Comparison of ENCODE assay signal across 8 cellular contexts in genomic region chr11:67847896-67848875, GRCh38.
DNase-seq lines count a peak whose midpoint lies in the region; ATAC-seq, FAIRE-seq and TF ChIP-seq lines count a peak whose summit lies in the region.
"Not testable (repeated sequence)": the region's sequence is repeated elsewhere in the genome, so short reads cannot be mapped to it uniquely, and the experiment has no call there.

No MANE protein-coding gene starts in this region.

- H3K27me3 Mint-ChIP-seq in WTC11 (ENCODE audit: low read depth); neural progenitor cell (ENCODE audit: insufficient read depth, low read depth): not testable (repeated sequence)

- H3K23ac ChIP-seq in H1 (ENCODE audit: insufficient read length), result not testable (repeated sequence)

- H4K5ac ChIP-seq in H1 (ENCODE audit: insufficient read length, low read depth, low read length), result not testable (repeated sequence)

- H2BK12ac ChIP-seq in H1 (ENCODE audit: low read depth, low read length), result not testable (repeated sequence)

- TF ChIP-seq POLR2A in HCT116 (IDR thresholded peaks at IDR 0.05; ENCODE audit: borderline replicate concordance, extremely low read depth, insufficient read depth, insufficient read length); H1 (IDR thresholded peaks at IDR 0.05; ENCODE audit: control extremely low read depth in 1 of 2, low read depth in 2 of 2, low read length in 2 of 2); vagina (IDR thresholded peaks at IDR 0.05): not testable (repeated sequence)

- H2BK5ac ChIP-seq in H1 (ENCODE audit: low read depth, low read length), result not testable (repeated sequence)

- 77% methylated on average over 24 of the region's 25 CpGs; no CpG with 5 or more reads in 1 of the 2 experiments for WGBS in H1 (ENCODE audit: extremely low coverage in 1 of 2, insufficient coverage in 1 of 2, insufficient read length in 1 of 2, insufficient replicate concordance in 2 of 2, low coverage in 1 of 2, low lambda C conversion rate in 2 of 2, missing lambda C conversion rate in 1 of 2), 2 experiments

- H4K8ac ChIP-seq in H1 (ENCODE audit: extremely low read depth, insufficient read depth, low read length), result not testable (repeated sequence)

- H3F3A ChIP-seq in neural progenitor cell (ENCODE audit: low read depth), result not testable (repeated sequence)

- TF ChIP-seq RAD21 in HCT116 (IDR thresholded peaks at IDR 0.05; ENCODE audit: low read depth), result peak; percentile 31; the same call in 1 of the 2 replicates
- peak; percentile 38 to 42 for TF ChIP-seq RAD21 in H1 (IDR thresholded peaks at IDR 0.05 in 1 of 2, conservative IDR thresholded peaks at IDR 0.05 in 1 of 2; ENCODE audit: low read depth in 2 of 2, low read length in 2 of 2)

- not testable (repeated sequence) for H2BK20ac ChIP-seq in H1 (ENCODE audit: low read length)

- not testable (repeated sequence) for H2BK120ac ChIP-seq in H1 (replicated peaks; ENCODE audit: low read depth, low read length)

- BruUV-seq in HCT116 (replicated peaks; lab: Mats Ljungman, UMichigan), result not testable (repeated sequence)

- H3K18ac ChIP-seq in H1 (ENCODE audit: extremely low read depth, low read length), result not testable (repeated sequence)

- not testable (repeated sequence) for H3K79me2 ChIP-seq in HCT116 (ENCODE audit: insufficient read depth, low read length); H1 (ENCODE audit: control insufficient read depth in 1 of 2, insufficient read depth in 2 of 2, low read length in 2 of 2); neural progenitor cell (ENCODE audit: low read depth)

- POLR2A ChIA-PET in HCT116 (lab: Charles Lee); WTC11 (lab: Charles Lee); H1 (lab: Charles Lee; ENCODE audit: partially characterized antibody): not testable (repeated sequence)

- H3K56ac ChIP-seq in H1 (replicated peaks; ENCODE audit: insufficient read length, low read depth, low read length), result not testable (repeated sequence)

- H3K4ac ChIP-seq in H1 (replicated peaks; ENCODE audit: insufficient read length, low read depth, low read length), result not testable (repeated sequence)

- H3K14ac ChIP-seq in H1 (ENCODE audit: insufficient read length), result not testable (repeated sequence)

- H3K9me2 ChIP-seq in HCT116 (ENCODE audit: insufficient read depth), result not testable (repeated sequence)

- not testable (repeated sequence) for H3K27ac Mint-ChIP-seq in WTC11, neural progenitor cell

- not testable (repeated sequence) for ATAC-seq in HCT116, WTC11

- H3K4me3 ChIP-seq in HCT116 (replicated peaks in 1 of 2; ENCODE audit: low read depth in 1 of 2, low read length in 2 of 2); H1 (ENCODE audit: extremely low read depth in 1 of 4, insufficient read depth in 2 of 4, low read depth in 3 of 4, low read length in 4 of 4); neural progenitor cell: not testable (repeated sequence)
- H3K4me3 ChIP-seq in vagina, result peak overlapping the region in 1 of 2 donors; percentile 34

- CTCF ChIA-PET in HCT116 (lab: Charles Lee) (interaction anchor here (1.0 kb wide), 1 partner anchor 107 kb away, joined by 3 read pairs; no protein-coding TSS in a partner anchor), WTC11 (lab: Charles Lee) (interaction anchor here (0.8 to 2.6 kb wide), 7 partner anchors 23 to 148 kb away, joined by 3 to 12 read pairs (median 3); no protein-coding TSS in a partner anchor), H1 (lab: Charles Lee; ENCODE audit: partially characterized antibody) (interaction anchor here (0.6 to 1.0 kb wide), 4 partner anchors 26 to 157 kb away, joined by 3 read pairs; no protein-coding TSS in a partner anchor)

- not testable (repeated sequence) for H3K4me1 ChIP-seq in HCT116 (ENCODE audit: control insufficient read depth in 1 of 2, insufficient read depth in 2 of 2, low read length in 2 of 2); H1 (replicated peaks in 1 of 4; ENCODE audit: control insufficient read depth in 3 of 4, insufficient read depth in 4 of 4, low read length in 3 of 4); neural progenitor cell; vagina

- not testable (repeated sequence) for H3K36me3 Mint-ChIP-seq in WTC11, neural progenitor cell

- H3K27ac ChIP-seq in HCT116 (ENCODE audit: low read depth, low read length); H1 (ENCODE audit: low read depth, low read length); neural progenitor cell: not testable (repeated sequence)
- H3K27ac ChIP-seq in vagina, result peak overlapping the region; percentile 68

- not testable (repeated sequence) for H3K79me1 ChIP-seq in H1 (ENCODE audit: low read depth, low read length)

- not testable (repeated sequence) for H3K4me2 ChIP-seq in HCT116 (ENCODE audit: low read length); H1 (ENCODE audit: insufficient read depth in 1 of 2, low read depth in 2 of 2, low read length in 2 of 2); neural progenitor cell

- RAD21 ChIA-PET in HCT116 (lab: Charles Lee; ENCODE audit: low non-redundant PET in 1 of 2, low total read pairs in 2 of 2, uncharacterized antibody in 2 of 2, unreplicated experiment in 2 of 2), result interaction anchor here in 1 of 2 experiments (0.7 kb wide), 1 partner anchor 149 kb away, joined by 5 read pairs; no protein-coding TSS in a partner anchor

- not testable (repeated sequence) for H4K20me1 ChIP-seq in HCT116 (ENCODE audit: insufficient read depth); H1 (replicated peaks in 1 of 2; ENCODE audit: control insufficient read depth in 1 of 2, insufficient read depth in 2 of 2, low read length in 2 of 2); neural progenitor cell (ENCODE audit: low read depth)

- peak; percentile 61 for DNase-seq in DMS114 treated with DMSO at 0.1 percent for 48 hours (lab: John Stamatoyannopoulos, UW; ENCODE audit: unreplicated experiment)
- DNase-seq in HCT116 (ENCODE audit: low read depth, low spot score); WTC11 (ENCODE audit: low spot score); H1 (ENCODE audit: low read depth in 1 of 2, low spot score in 2 of 2); neural progenitor cell (ENCODE audit: low spot score); vagina (ENCODE audit: extremely low spot score in 2 of 2): not testable (repeated sequence)
- peak; percentile 2 for DNase-seq in NCI-H748 (lab: John Stamatoyannopoulos, UW; ENCODE audit: unreplicated experiment)
- peak; percentile 19 for DNase-seq in iPS-NIHi11 (ENCODE audit: low spot score)

- TF ChIP-seq CTCF in HCT116 (IDR thresholded peaks at IDR 0.05 in 2 of 3, conservative IDR thresholded peaks at IDR 0.05 in 1 of 3; ENCODE audit: borderline replicate concordance in 1 of 3, insufficient read depth in 1 of 3, low read depth in 2 of 3, low read length in 2 of 3), result peak; percentile 23 to 50 (median 42); a peak in 4 of 6 replicates
- 0 out of 2 replicates have a peak, but pooled peaks have one; percentile 16 for TF ChIP-seq CTCF in WTC11 (IDR thresholded peaks at IDR 0.05)
- peak in 2 of 3 experiments; percentile 19 to 34; a peak in 2 of 4 replicates for TF ChIP-seq CTCF in H1 (IDR thresholded peaks at IDR 0.05; ENCODE audit: control extremely low read depth in 1 of 3, insufficient read depth in 1 of 3, low read depth in 1 of 3, low read length in 3 of 3)
- TF ChIP-seq CTCF in neural progenitor cell (IDR thresholded peaks at IDR 0.05), result peak; percentile 54
- not testable (repeated sequence) for TF ChIP-seq CTCF in vagina (IDR thresholded peaks at IDR 0.05)

- H3K23me2 ChIP-seq in H1 (ENCODE audit: low read depth, low read length), result not testable (repeated sequence)

- H3K9me3 Mint-ChIP-seq in WTC11, neural progenitor cell: not testable (repeated sequence)

- not testable (repeated sequence) for H3K27me3 ChIP-seq in HCT116 (ENCODE audit: insufficient read depth, low read length); H1 (replicated peaks in 1 of 4; ENCODE audit: control insufficient read depth in 3 of 4, extremely low read depth in 1 of 4, insufficient read depth in 3 of 4, low read length in 3 of 4); neural progenitor cell; vagina

- H3K4me3 Mint-ChIP-seq in WTC11, neural progenitor cell: not testable (repeated sequence)

- not testable (repeated sequence) for FAIRE-seq in H1 (lab: Jason Lieb, UNC)

- H2BK15ac ChIP-seq in H1 (ENCODE audit: low read length), result not testable (repeated sequence)

- not testable (repeated sequence) for TF ChIP-seq EP300 in H1 (IDR thresholded peaks at IDR 0.05; ENCODE audit: borderline replicate concordance in 1 of 2, low read depth in 2 of 2, low read length in 2 of 2)

- intact Hi-C loops in HCT116 (cut with micrococcal nuclease); vagina (cut with DNase I): not testable (repeated sequence)

- not testable (repeated sequence) for H2AFZ ChIP-seq in HCT116 (ENCODE audit: low read depth, low read length, poor library complexity, severe bottlenecking); H1 (ENCODE audit: low read length); neural progenitor cell (replicated peaks)

- H3K9ac ChIP-seq in HCT116 (ENCODE audit: low read length); H1 (replicated peaks in 1 of 4; ENCODE audit: extremely low read depth in 1 of 4, low read depth in 3 of 4, low read length in 3 of 4); neural progenitor cell: not testable (repeated sequence)

- not testable (repeated sequence) for H3K36me3 ChIP-seq in HCT116 (ENCODE audit: control insufficient read depth in 1 of 2, insufficient read depth in 2 of 2, low read length in 2 of 2); H1 (ENCODE audit: control insufficient read depth in 2 of 4, insufficient read depth in 4 of 4, low read length in 3 of 4); neural progenitor cell; vagina

- not testable (repeated sequence) for H2AK5ac ChIP-seq in H1 (ENCODE audit: low read depth, low read length)

- not testable (repeated sequence) for H4K91ac ChIP-seq in H1 (replicated peaks; ENCODE audit: insufficient read length, low read length)

- not testable (repeated sequence) for H3K9me3 ChIP-seq in HCT116 (ENCODE audit: control insufficient read depth in 1 of 2, insufficient read depth in 1 of 2, low read depth in 1 of 2, low read length in 2 of 2); H1 (ENCODE audit: insufficient read depth in 2 of 2, low read depth in 1 of 2, low read length in 1 of 2); neural progenitor cell (ENCODE audit: low read depth); vagina

- H3K4me1 Mint-ChIP-seq in WTC11, result peaks cover 35% of the 10 kb centered on the region
- H3K4me1 Mint-ChIP-seq in neural progenitor cell, result peaks cover 20% of the 10 kb centered on the region
